Comparison of ENCODE assay signal across 30 cellular contexts in the genomic region with DNA sequence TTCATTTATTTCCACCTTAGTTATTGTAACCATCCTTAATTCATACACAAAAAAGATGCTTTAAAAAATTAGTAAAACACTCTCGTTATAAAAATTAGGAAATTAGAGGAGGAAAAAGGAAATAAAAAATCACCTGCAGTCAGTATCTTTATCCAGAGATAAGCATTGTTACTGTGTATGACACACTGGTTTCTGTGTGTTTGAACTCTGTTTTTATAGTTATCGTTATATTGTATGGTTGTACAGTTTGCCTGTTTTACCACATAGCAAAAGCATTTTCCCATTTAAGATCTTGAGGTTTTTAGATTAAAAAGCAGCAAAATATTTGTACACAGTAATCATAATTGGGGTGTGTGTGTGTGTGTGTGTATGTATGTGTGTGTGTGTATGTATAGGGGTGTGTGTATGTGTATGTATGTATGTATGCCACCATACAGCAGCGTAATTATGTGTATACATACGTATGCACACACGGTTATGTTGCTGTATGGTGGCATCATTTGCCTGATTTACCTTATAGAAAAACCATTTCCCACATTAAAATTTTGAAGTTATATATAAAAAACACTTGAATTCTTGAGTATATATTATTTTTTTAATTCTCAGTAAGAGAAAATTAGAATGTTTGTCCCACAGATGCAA. TPM values are rescaled to one million over a fixed set of nuclear protein-coding genes. Genes with fewer than 3 reads are reported as not detected.
DNase-seq lines count a peak whose midpoint lies in the region; ATAC-seq, FAIRE-seq and TF ChIP-seq lines count a peak whose summit lies in the region.
"Had no signal": no experiment of that assay in that cellular context is flagged by ENCODE, and none has a peak within 500 bp of the region (broad histone marks: within the 10 kb centered on the region; RNA-seq: fewer than 3 reads in every experiment).

No MANE protein-coding gene starts in this region.

- H3K36me3 ChIP-seq in CD4-positive, CD25-positive, alpha-beta regulatory T cell (ENCODE audit: control insufficient read depth, insufficient read depth, low read length), result no peaks in the 10 kb centered on the region
- no peaks in the 10 kb centered on the region for H3K36me3 ChIP-seq in mucosa of descending colon (ENCODE audit: low read depth)
- H3K36me3 ChIP-seq: brain microvascular endothelial cell, gastroesophageal sphincter, HAP-1, ovary, upper lobe of right lung had no signal

- peaks cover 13% of the 10 kb centered on the region for H3K36me3 Mint-ChIP-seq in CD4-positive, CD25-positive, alpha-beta regulatory T cell

- FAIRE-seq in HTR-8/SVneo (lab: Jason Lieb, UNC), result peak; percentile 89
- FAIRE-seq: D721Med, endothelial cell of umbilical vein had no signal

- no peaks in the 10 kb centered on the region for H3K9me3 Mint-ChIP-seq in CD4-positive, CD25-positive, alpha-beta regulatory T cell
- H3K9me3 Mint-ChIP-seq: nephron; T-helper 1 cell treated with Interleukin-12 subunit alpha and Interleukin-12 subunit beta and Interleukin-4 antibody, amounts not matched to agents 30 μg/mL and 1 μg/mL, for 36 hours had no signal

- 0 out of 2 replicates have a peak overlapping the region, but pooled peaks have one; percentile 38 for H3K27ac ChIP-seq in 22Rv1
- H3K27ac ChIP-seq in CD4-positive, CD25-positive, alpha-beta regulatory T cell (ENCODE audit: insufficient read depth, low read length, poor library complexity, severe bottlenecking), result peak overlapping the region; percentile 1
- H3K27ac ChIP-seq: BLaER1 treated with 17β-estradiol and CSF1 and Interleukin-3, amounts not matched to agents 10 nM and 100 nM; brain microvascular endothelial cell; gastroesophageal sphincter; ovary; PC-9; upper lobe of right lung had no signal

- ATAC-seq in CD4-positive, CD25-positive, alpha-beta regulatory T cell (ENCODE audit: low read depth in 2 of 2), result no peak
- ATAC-seq in mucosa of descending colon (peak; percentile 93), GM21576 (IDR thresholded peaks at IDR 0.05; ENCODE audit: unreplicated experiment) (no peak)
- ATAC-seq: gastroesophageal sphincter, Right ventricle myocardium inferior, upper lobe of right lung had no signal

- no peaks in the 10 kb centered on the region for H3K27me3 ChIP-seq in CD4-positive, CD25-positive, alpha-beta regulatory T cell (ENCODE audit: control insufficient read depth, insufficient read depth, low read length)
- H3K27me3 ChIP-seq: BLaER1 treated with 17β-estradiol and CSF1 and Interleukin-3, amounts not matched to agents 10 nM and 100 nM; brain microvascular endothelial cell; gastroesophageal sphincter; ovary; upper lobe of right lung had no signal

- intact Hi-C loops in mucosa of descending colon (cut with DNase I, micrococcal nuclease), result no loop called here

- H3K27ac Mint-ChIP-seq in CD4-positive, CD25-positive, alpha-beta regulatory T cell, result peak overlapping the region; percentile 43 to 89 (median 60)
- H3K27ac Mint-ChIP-seq: nephron; T-helper 1 cell treated with Interleukin-12 subunit alpha and Interleukin-12 subunit beta and Interleukin-4 antibody, amounts not matched to agents 30 μg/mL and 1 μg/mL, for 36 hours had no signal

- H3K4me1 Mint-ChIP-seq in CD4-positive, CD25-positive, alpha-beta regulatory T cell, result peaks cover 58 to 94% (median 75%) of the 10 kb centered on the region in 4 donors

- H3K4me1 ChIP-seq in CD4-positive, CD25-positive, alpha-beta regulatory T cell (ENCODE audit: control insufficient read depth, insufficient read depth, low read length, poor library complexity, severe bottlenecking), result peaks cover 75% of the 10 kb centered on the region
- peaks cover 18% of the 10 kb centered on the region for H3K4me1 ChIP-seq in mucosa of descending colon (ENCODE audit: low read depth)

- H3K4me3 ChIP-seq in CD4-positive, CD25-positive, alpha-beta regulatory T cell (ENCODE audit: low read depth, low read length), result peak overlapping the region; percentile 23
- no peak overlapping the region for H3K4me3 ChIP-seq in mucosa of descending colon
- H3K4me3 ChIP-seq: BLaER1 treated with 17β-estradiol and CSF1 and Interleukin-3, amounts not matched to agents 10 nM and 100 nM; gastroesophageal sphincter; HAP-1; lung; ovary; PC-9; upper lobe of right lung had no signal

- H3K27me3 Mint-ChIP-seq in CD4-positive, CD25-positive, alpha-beta regulatory T cell, result no peaks in the 10 kb centered on the region

- H3K9me3 ChIP-seq in CD4-positive, CD25-positive, alpha-beta regulatory T cell (ENCODE audit: control insufficient read depth in 2 of 2, low read length in 2 of 2), result no peaks in the 10 kb centered on the region
- H3K9me3 ChIP-seq in mucosa of descending colon, result no peaks in the 10 kb centered on the region
- H3K9me3 ChIP-seq: BLaER1 treated with 17β-estradiol and CSF1 and Interleukin-3, amounts not matched to agents 10 nM and 100 nM; gastroesophageal sphincter; HAP-1; ovary; SK-N-SH; upper lobe of right lung had no signal

- TF ChIP-seq CTCF in 22Rv1 (IDR thresholded peaks at IDR 0.05), result no peak
- no peak for TF ChIP-seq CTCF in mucosa of descending colon (IDR thresholded peaks at IDR 0.05)

- peak overlapping the region; percentile 17 to 56 (median 36) for H3K4me3 Mint-ChIP-seq in CD4-positive, CD25-positive, alpha-beta regulatory T cell
- H3K4me3 Mint-ChIP-seq: nephron; T-helper 1 cell treated with Interleukin-12 subunit alpha and Interleukin-12 subunit beta and Interleukin-4 antibody, amounts not matched to agents 30 μg/mL and 1 μg/mL, for 36 hours had no signal

- DNase-seq in CD4-positive, CD25-positive, alpha-beta regulatory T cell, result no peak
- DNase-seq in HTR-8/SVneo (ENCODE audit: insufficient read length, low spot score), result no peak
- DNase-seq in mucosa of descending colon, result no peak
- DNase-seq in RPMI8226, result no peak
- no peak for DNase-seq in dermis blood vessel endothelial cell
- DNase-seq in foreskin melanocyte, result no peak
- DNase-seq: activated CD4-positive, alpha-beta T cell treated with anti-CD3 and anti-CD28 coated beads for 1 hour; activated CD8-positive, alpha-beta memory T cell treated with anti-CD3 and anti-CD28 coated beads for 24 hours; activated naive CD4-positive, alpha-beta T cell treated with Interleukin-2 at 50 U/mL for 16 hours; amygdala; brain microvascular endothelial cell; NCI-H1436; NCI-H2081; NCI-H526 treated with DMSO at 0.1 percent for 48 hours; ovary; PC-9; SK-N-SH; stimulated activated naive CD4-positive, alpha-beta T cell; upper lobe of right lung had no signal

RNA-seq across cellular contexts. Expression of a gene that starts 19.8 kb away (rescaled TPM):
- total RNA-seq in CD4-positive, CD25-positive, alpha-beta regulatory T cell, result 360 TPM
- 10 to 100 TPM; 22.1 to 34.6 (median 28.1) TPM for polyA plus RNA-seq in CD4-positive, CD25-positive, alpha-beta regulatory T cell
- total RNA-seq in mucosa of descending colon (100 to 1,000 TPM in 1 of 3 donors, 10 to 100 TPM in 2; 84.0 to 155 (median 85.5) TPM), dermis blood vessel endothelial cell (74.4 and 190 TPM in 2 replicates)
